31 cellular contexts compared by ENCODE assay signal in genomic region chr5:148723143-148723542, GRCh38.
"Had no signal": no experiment of that assay in that cellular context is flagged by ENCODE, and none has a peak within 500 bp of the region (broad histone marks: within the 10 kb centered on the region; RNA-seq: fewer than 3 reads in every experiment).

No MANE protein-coding gene starts in this region.

- H3K4me2 ChIP-seq: neural progenitor cell, smooth muscle cell had no signal

- DNase-seq: natural killer cell; occipital lobe; ovary; posterior cingulate gyrus; psoas muscle; right cardiac atrium; spleen; stimulated activated CD4-positive, alpha-beta T cell treated with anti-CD3 and anti-CD28 coated beads, Interleukin-12 subunit alpha, Interleukin-12 subunit beta, amount 100 ng/mL, for 4 hours; stimulated activated CD4-positive, alpha-beta T cell treated with anti-CD3 and anti-CD28 coated beads, Interleukin-1b, Interleukin-23, amount 100 ng/mL, for 48 hours; stimulated activated CD4-positive, alpha-beta T cell treated with anti-CD3 and anti-CD28 coated beads, Interleukin-4, amount 100 ng/mL, for 1 hour; stimulated activated CD4-positive, alpha-beta T cell treated with anti-CD3 and anti-CD28 coated beads, Interleukin-4, amount 100 ng/mL, for 4 hours; stimulated activated CD8-positive, alpha-beta memory T cell treated with anti-CD3 and anti-CD28 coated beads, Interleukin-4, amount 100 ng/mL, for 48 hours; stimulated activated naive CD4-positive, alpha-beta T cell; stimulated activated naive CD8-positive, alpha-beta T cell treated with anti-CD3 and anti-CD28 coated beads, Interleukin-15, amount 100 ng/mL, for 72 hours; stimulated activated naive CD8-positive, alpha-beta T cell treated with anti-CD3 and anti-CD28 coated beads, Interleukin-15, Interleukin-2, amounts not matched to agents 100 U/mL and 50 U/mL, for 24 hours; substantia nigra; testis; tibial artery; transverse colon; upper lobe of right lung; uterus had no signal

- H3K9me3 Mint-ChIP-seq: natural killer cell; nephron; neural progenitor cell; stimulated activated memory B cell treated with anti-CD40 and anti-IgM and Interleukin-4, amounts not matched to agents 10 μg/mL and 1 μg/mL and 100 μg/mL, for 72 hours; stimulated activated naive CD8-positive, alpha-beta T cell treated with anti-CD3 and anti-CD28 coated beads, Interleukin-15, amount 100 ng/mL, for 72 hours; type B pancreatic cell had no signal

- ATAC-seq: natural killer cell; psoas muscle; right cardiac atrium; sciatic nerve; stimulated activated memory B cell treated with anti-CD40 and anti-IgM and Interleukin-4, amounts not matched to agents 10 μg/mL and 1 μg/mL and 100 μg/mL, for 72 hours; stimulated activated naive CD8-positive, alpha-beta T cell treated with anti-CD3 and anti-CD28 coated beads, Interleukin-15, amount 100 ng/mL, for 72 hours; stimulated activated naive CD8-positive, alpha-beta T cell treated with anti-CD3 and anti-CD28 coated beads, Interleukin-15, Interleukin-2, amounts not matched to agents 100 U/mL and 50 U/mL, for 24 hours; upper lobe of right lung had no signal

- H3K36me3 ChIP-seq: neural progenitor cell, ovary, spleen, suprapubic skin, tibial artery, transverse colon, upper lobe of right lung, uterus had no signal

- H3K27ac ChIP-seq: neural progenitor cell, ovary, parathyroid adenoma, psoas muscle, skin epidermis, spleen, suprapubic skin, testis, tibial artery, transverse colon, upper lobe of right lung, uterus had no signal

- H3K36me3 Mint-ChIP-seq: natural killer cell; neural progenitor cell; stimulated activated memory B cell treated with anti-CD40 and anti-IgM and Interleukin-4, amounts not matched to agents 10 μg/mL and 1 μg/mL and 100 μg/mL, for 72 hours; type B pancreatic cell had no signal

- H3K27me3 ChIP-seq: neural progenitor cell, ovary, testis, tibial artery, transverse colon, uterus had no signal

- H3K79me2 ChIP-seq: parathyroid adenoma had no signal

- H3K4me1 Mint-ChIP-seq: natural killer cell; nephron; stimulated activated memory B cell treated with anti-CD40 and anti-IgM and Interleukin-4, amounts not matched to agents 10 μg/mL and 1 μg/mL and 100 μg/mL, for 72 hours; stimulated activated naive CD8-positive, alpha-beta T cell treated with anti-CD3 and anti-CD28 coated beads, Interleukin-15, amount 100 ng/mL, for 72 hours had no signal

- H3K27ac Mint-ChIP-seq: natural killer cell; nephron; neural progenitor cell; progenitor cell of endocrine pancreas; stimulated activated memory B cell treated with anti-CD40 and anti-IgM and Interleukin-4, amounts not matched to agents 10 μg/mL and 1 μg/mL and 100 μg/mL, for 72 hours; type B pancreatic cell had no signal

- H3K4me3 Mint-ChIP-seq: natural killer cell; nephron; neural progenitor cell; stimulated activated memory B cell treated with anti-CD40 and anti-IgM and Interleukin-4, amounts not matched to agents 10 μg/mL and 1 μg/mL and 100 μg/mL, for 72 hours; stimulated activated naive CD8-positive, alpha-beta T cell treated with anti-CD3 and anti-CD28 coated beads, Interleukin-15, amount 100 ng/mL, for 72 hours; type B pancreatic cell had no signal

- H2AFZ ChIP-seq: neural progenitor cell, parathyroid adenoma had no signal

- H3K9ac ChIP-seq: neural progenitor cell, parathyroid adenoma had no signal

- H3K4me1 ChIP-seq: neural progenitor cell, parathyroid adenoma, psoas muscle, spleen, suprapubic skin, testis, tibial artery, transverse colon, upper lobe of right lung, uterus had no signal

- H3K4me3 ChIP-seq: neural progenitor cell, ovary, psoas muscle, skin epidermis, smooth muscle cell, spleen, suprapubic skin, testis, tibial artery, transverse colon, upper lobe of right lung, uterus had no signal

- H3K9me3 ChIP-seq: ovary, psoas muscle, spleen, suprapubic skin, testis, tibial artery, transverse colon, upper lobe of right lung, uterus had no signal
